ENCODE assay signal across 9 cellular contexts in the genomic region with DNA sequence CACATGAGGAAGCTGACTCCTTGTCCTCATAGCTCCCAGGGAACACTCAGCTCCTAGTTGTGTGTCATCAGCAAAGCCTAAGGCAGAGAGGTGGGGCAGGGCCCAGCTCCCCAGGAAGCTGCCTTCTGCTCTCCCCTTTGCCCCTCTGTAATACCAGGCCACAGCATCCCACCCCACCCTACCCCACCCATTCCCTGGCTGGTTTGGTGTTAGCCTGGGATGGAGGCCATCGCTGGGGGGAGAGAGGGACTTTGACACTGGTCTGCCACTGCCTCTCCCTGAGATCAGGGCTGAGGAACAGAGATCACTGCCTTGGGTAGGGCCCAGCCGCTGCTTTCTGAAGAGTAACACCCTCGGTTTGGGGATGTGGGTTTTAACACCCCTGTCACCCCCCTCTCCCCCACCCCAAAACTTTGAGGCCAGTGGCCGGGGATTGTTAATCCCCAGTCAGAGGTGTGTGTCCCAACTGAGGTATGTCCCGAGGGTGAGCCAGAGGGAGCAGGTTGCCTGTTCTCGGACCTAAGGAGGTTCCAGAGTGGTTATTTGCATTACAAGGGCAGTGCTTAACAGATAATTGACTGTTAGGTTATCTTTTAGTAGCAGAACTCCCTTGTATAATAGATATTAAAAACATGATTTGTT. TPM values are rescaled to one million over a fixed set of nuclear protein-coding genes. Genes with fewer than 3 reads are reported as not detected.
DNase-seq lines count a peak whose midpoint lies in the region; ATAC-seq, FAIRE-seq and TF ChIP-seq lines count a peak whose summit lies in the region.
"Had no signal": no experiment of that assay in that cellular context is flagged by ENCODE, and none has a peak within 500 bp of the region (broad histone marks: within the 10 kb centered on the region; RNA-seq: fewer than 3 reads in every experiment).

No MANE protein-coding gene starts in this region.

- H3K4me1 ChIP-seq in CD8-positive, alpha-beta memory T cell (ENCODE audit: insufficient read depth, low read length): peaks cover 68% of the 10 kb centered on the region
- H3K4me1 ChIP-seq in OCI-LY7 (ENCODE audit: insufficient read depth, low read length, poor library complexity, severe bottlenecking): peaks cover 24% of the 10 kb centered on the region
- H3K4me1 ChIP-seq: sigmoid colon had no signal

- H3K9me2 ChIP-seq in OCI-LY7 (ENCODE audit: insufficient read depth, low read length): no peaks in the 10 kb centered on the region

- H3K4me3 Mint-ChIP-seq in CD8-positive, alpha-beta memory T cell: peak overlapping the region in 3 of 7 donors; percentile 58 to 74 (median 59)
- H3K4me3 Mint-ChIP-seq in activated CD8-positive, alpha-beta memory T cell treated with anti-CD3 and anti-CD28 coated beads, Interleukin-2, amount 10 ng/mL, durations not matched to agents 7 days and 5 days: no peak overlapping the region

- H3K4me1 Mint-ChIP-seq in CD8-positive, alpha-beta memory T cell: peaks cover 49 to 59% (median 56%) of the 10 kb centered on the region in 3 donors
- H3K4me1 Mint-ChIP-seq in activated CD8-positive, alpha-beta memory T cell treated with anti-CD3 and anti-CD28 coated beads, Interleukin-2, amount 10 ng/mL, durations not matched to agents 7 days and 5 days: peaks cover 33% of the 10 kb centered on the region

- H2AFZ ChIP-seq in OCI-LY7 (ENCODE audit: low read length): no peak overlapping the region

- peaks cover 54% of the 10 kb centered on the region; the same call in 1 of the 2 replicates for H3K79me2 ChIP-seq in OCI-LY7 (ENCODE audit: insufficient read depth, low read depth, low read length)

- no peak for TF ChIP-seq CTCF in OCI-LY7 (conservative IDR thresholded peaks at IDR 0.05; ENCODE audit: low read length)

- CTCF ChIA-PET in CD8-positive, alpha-beta memory T cell (lab: Charles Lee): interaction anchor here (0.9 kb wide), 1 partner anchor 152 kb away, joined by 3 read pairs; a partner anchor contains a TSS
- CTCF ChIA-PET in activated CD8-positive, alpha-beta memory T cell treated with anti-CD3 and anti-CD28 coated beads, Interleukin-2, amount 10 ng/mL, durations not matched to agents 7 days and 5 days (lab: Charles Lee): no interaction called here
- CTCF ChIA-PET in OCI-LY7 (lab: Charles Lee; ENCODE audit: unreplicated experiment): no interaction called here

- peaks cover 2 to 5% (median 3%) of the 10 kb centered on the region in 3 donors for H3K36me3 Mint-ChIP-seq in CD8-positive, alpha-beta memory T cell
- peaks cover 11% of the 10 kb centered on the region for H3K36me3 Mint-ChIP-seq in activated CD8-positive, alpha-beta memory T cell treated with anti-CD3 and anti-CD28 coated beads, Interleukin-2, amount 10 ng/mL, durations not matched to agents 7 days and 5 days

- no peak for FAIRE-seq in urothelium cell line (lab: Jason Lieb, UNC)

- BruUV-seq in OCI-LY7 (replicated peaks; lab: Mats Ljungman, UMichigan): no TSS peak

- H3K9me3 ChIP-seq in CD8-positive, alpha-beta memory T cell (ENCODE audit: low read length): no peaks in the 10 kb centered on the region
- H3K9me3 ChIP-seq in OCI-LY7 (ENCODE audit: low read length): peaks cover 11% of the 10 kb centered on the region; the same call in 1 of the 2 replicates
- H3K9me3 ChIP-seq: sigmoid colon had no signal

- H3K27me3 Mint-ChIP-seq in CD8-positive, alpha-beta memory T cell: no peaks in the 10 kb centered on the region
- H3K27me3 Mint-ChIP-seq in activated CD8-positive, alpha-beta memory T cell treated with anti-CD3 and anti-CD28 coated beads, Interleukin-2, amount 10 ng/mL, durations not matched to agents 7 days and 5 days: no peaks in the 10 kb centered on the region

- H3K27ac Mint-ChIP-seq in CD8-positive, alpha-beta memory T cell: peak overlapping the region in 4 of 8 donors; percentile 74 to 85 (median 81)
- H3K27ac Mint-ChIP-seq in activated CD8-positive, alpha-beta memory T cell treated with anti-CD3 and anti-CD28 coated beads, Interleukin-2, amount 10 ng/mL, durations not matched to agents 7 days and 5 days: no peak overlapping the region

- no peak overlapping the region for H3K4me2 ChIP-seq in OCI-LY7 (ENCODE audit: low read length)

- POLR2A ChIA-PET in CD8-positive, alpha-beta memory T cell (lab: Charles Lee): no interaction called here
- POLR2A ChIA-PET in OCI-LY7 (lab: Charles Lee): interaction anchor here (0.6 to 1.2 kb wide), 3 partner anchors 10 to 393 kb away, joined by 3 to 5 read pairs (median 3); no protein-coding TSS in a partner anchor

- peak in 1 of 5 donors; percentile 16 for DNase-seq in CD8-positive, alpha-beta memory T cell
- DNase-seq in H7 (peak; percentile 62), left lobe of liver (ENCODE audit: low spot score) (no peak), germinal center (ENCODE audit: low spot score) (no peak), RKO (ENCODE audit: low spot score) (no peak), OCI-LY7 (ENCODE audit: low spot score) (no peak), urothelium cell line (ENCODE audit: low spot score) (no peak)
- DNase-seq in activated CD8-positive, alpha-beta memory T cell treated with anti-CD3 and anti-CD28 coated beads, Interleukin-2, amount 10 ng/mL, durations not matched to agents 7 days and 5 days: no peak
- DNase-seq: sigmoid colon had no signal

- ATAC-seq in activated CD8-positive, alpha-beta memory T cell treated with anti-CD3 and anti-CD28 coated beads, Interleukin-2, amount 10 ng/mL, durations not matched to agents 7 days and 5 days: peak; percentile 68
- peak; percentile 20 for ATAC-seq in left lobe of liver

- H3K36me3 ChIP-seq in CD8-positive, alpha-beta memory T cell (ENCODE audit: insufficient read depth, low read length): no peaks in the 10 kb centered on the region
- H3K36me3 ChIP-seq in H7 (replicated peaks; ENCODE audit: control insufficient read depth, insufficient read depth, low read length) (no peaks in the 10 kb centered on the region), OCI-LY7 (ENCODE audit: insufficient read depth, low read length) (peaks cover 14% of the 10 kb centered on the region)
- H3K36me3 ChIP-seq: sigmoid colon had no signal

- no peaks in the 10 kb centered on the region for H3K27me3 ChIP-seq in CD8-positive, alpha-beta memory T cell (ENCODE audit: insufficient read depth, low read length, poor library complexity, severe bottlenecking)
- no peaks in the 10 kb centered on the region for H3K27me3 ChIP-seq in H7 (ENCODE audit: control insufficient read depth, insufficient read depth, low read length)
- H3K27me3 ChIP-seq: sigmoid colon had no signal

- intact Hi-C loops in OCI-LY7 (cut with micrococcal nuclease; ENCODE audit: unreplicated experiment): no loop called here

- peak overlapping the region; percentile 3 for H3K27ac ChIP-seq in CD8-positive, alpha-beta memory T cell (ENCODE audit: low read depth, low read length)
- H3K27ac ChIP-seq in OCI-LY7 (ENCODE audit: low read depth, low read length, poor library complexity, severe bottlenecking): no peak overlapping the region
- H3K27ac ChIP-seq: sigmoid colon had no signal

- no peaks in the 10 kb centered on the region for H3K9me3 Mint-ChIP-seq in CD8-positive, alpha-beta memory T cell
- peaks cover 2% of the 10 kb centered on the region for H3K9me3 Mint-ChIP-seq in activated CD8-positive, alpha-beta memory T cell treated with anti-CD3 and anti-CD28 coated beads, Interleukin-2, amount 10 ng/mL, durations not matched to agents 7 days and 5 days (ENCODE audit: low read depth)

- 0 out of 2 replicates have a peak, but pooled peaks cover 12% of the 10 kb centered on the region for H4K20me1 ChIP-seq in OCI-LY7 (ENCODE audit: insufficient read depth, low read length)

- H3K4me3 ChIP-seq in CD8-positive, alpha-beta memory T cell (ENCODE audit: low read length): no peak overlapping the region
- H3K4me3 ChIP-seq in H7 (ENCODE audit: insufficient read depth, low read depth, low read length) (no peak overlapping the region), OCI-LY7 (ENCODE audit: low read depth, low read length, poor library complexity, severe bottlenecking) (no peak overlapping the region)
- H3K4me3 ChIP-seq: sigmoid colon had no signal

RNA-seq across cellular contexts. Expression of a gene that starts 41.4 kb away (rescaled TPM):
- total RNA-seq in CD8-positive, alpha-beta memory T cell: 10 to 100 TPM; 19.9 to 20.5 TPM
- polyA plus RNA-seq in CD8-positive, alpha-beta memory T cell: 0.78 TPM
- 7.2 and 7.3 TPM in 2 replicates for total RNA-seq in H7 (2014; rRNA removed; shearing (Covaris generic))
- total RNA-seq in activated CD8-positive, alpha-beta memory T cell treated with anti-CD3 and anti-CD28 coated beads, Interleukin-2, amount 10 ng/mL, durations not matched to agents 7 days and 5 days: 10 to 100 TPM; 12.7 to 13.7 TPM
- total RNA-seq in left lobe of liver: 7.3 TPM
- 11.9 and 14.7 TPM in 2 replicates for total RNA-seq in OCI-LY7 (2014; rRNA removed; shearing (Covaris generic))
- 24.8 and 25.2 TPM in 2 replicates for total RNA-seq in OCI-LY7 (2022)
